14 cellular contexts compared by ENCODE assay signal in genomic region chr2:127158614-127159290, GRCh38. TPM values are rescaled to one million over a fixed set of nuclear protein-coding genes. Genes with fewer than 3 reads are reported as not detected.
DNase-seq lines count a peak whose midpoint lies in the region; ATAC-seq and TF ChIP-seq lines count a peak whose summit lies in the region.
"Had no signal": no experiment of that assay in that cellular context is flagged by ENCODE, and none has a peak within 500 bp of the region (broad histone marks: within the 10 kb centered on the region; RNA-seq: fewer than 3 reads in every experiment).

No MANE protein-coding gene starts in this region.

- TF ChIP-seq CTCF in nephron (IDR thresholded peaks at IDR 0.05; ENCODE audit: unreplicated experiment in 3 of 3): no peak
- TF ChIP-seq CTCF in tibial artery (IDR thresholded peaks at IDR 0.05): no peak
- TF ChIP-seq CTCF in GM23338 (conservative IDR thresholded peaks at IDR 0.05; ENCODE audit: low read depth in 2 of 2): no peak

- no peaks in the 10 kb centered on the region for H3K9me3 Mint-ChIP-seq in nephron
- peaks cover 3% of the 10 kb centered on the region; the same call in 1 of the 3 replicates for H3K9me3 Mint-ChIP-seq in GM23338
- H3K9me3 Mint-ChIP-seq: activated naive CD8-positive, alpha-beta T cell treated with anti-CD3 and anti-CD28 coated beads, Interleukin-2, amount 50 U/mL, for 24 hours; CD4-positive, alpha-beta T cell; T-helper 2 cell treated with Interferon-gamma antibody and Interleukin-4, amounts not matched to agents 5 μg/mL and 100 μg/mL, for 36 hours had no signal

- H3K27me3 Mint-ChIP-seq in nephron (ENCODE audit: low read depth) (peaks cover 4% of the 10 kb centered on the region), GM23338 (ENCODE audit: insufficient read depth, low read depth, poor library complexity) (peaks cover 20% of the 10 kb centered on the region)
- H3K27me3 Mint-ChIP-seq: activated naive CD8-positive, alpha-beta T cell treated with anti-CD3 and anti-CD28 coated beads, Interleukin-2, amount 50 U/mL, for 24 hours; CD4-positive, alpha-beta T cell had no signal

- intact Hi-C loops in tibial artery (cut with DNase I; ENCODE audit: low total_unique reads): no loop called here

- H3K36me3 Mint-ChIP-seq in nephron (ENCODE audit: low read depth) (no peaks in the 10 kb centered on the region), GM23338 (ENCODE audit: low read depth) (no peaks in the 10 kb centered on the region)

- H3K27me3 ChIP-seq in tibial artery: no peaks in the 10 kb centered on the region
- H3K27me3 ChIP-seq in GM23338 (ENCODE audit: insufficient read depth): no peaks in the 10 kb centered on the region
- H3K27me3 ChIP-seq: Peyer's patch had no signal

- ATAC-seq in GM18511 (IDR thresholded peaks at IDR 0.05; ENCODE audit: unreplicated experiment) (peak; percentile 73), GM21737 (IDR thresholded peaks at IDR 0.05; ENCODE audit: unreplicated experiment) (peak; percentile 61), HG03460 (IDR thresholded peaks at IDR 0.05; ENCODE audit: unreplicated experiment) (no peak), GM23338 (no peak)
- ATAC-seq: activated naive CD8-positive, alpha-beta T cell treated with anti-CD3 and anti-CD28 coated beads, Interleukin-2, amount 50 U/mL, for 24 hours; mucosa of descending colon had no signal

- no peak overlapping the region for H3K4me3 Mint-ChIP-seq in nephron
- no peak overlapping the region for H3K4me3 Mint-ChIP-seq in GM23338
- H3K4me3 Mint-ChIP-seq: activated naive CD8-positive, alpha-beta T cell treated with anti-CD3 and anti-CD28 coated beads, Interleukin-2, amount 50 U/mL, for 24 hours; CD4-positive, alpha-beta T cell; T-helper 2 cell treated with Interferon-gamma antibody and Interleukin-4, amounts not matched to agents 5 μg/mL and 100 μg/mL, for 36 hours had no signal

- H3K4me1 Mint-ChIP-seq in nephron (peaks cover 71% of the 10 kb centered on the region), GM23338 (peaks cover 17% of the 10 kb centered on the region; the same call in 2 of the 3 replicates)

- H2AFZ ChIP-seq in GM23338: no peak overlapping the region

- no peaks in the 10 kb centered on the region for H3K36me3 ChIP-seq in tibial artery
- no peaks in the 10 kb centered on the region for H3K36me3 ChIP-seq in GM23338 (ENCODE audit: insufficient read depth)
- H3K36me3 ChIP-seq: Peyer's patch had no signal

- H3K4me1 ChIP-seq in tibial artery: peaks cover 0 to 5% (median 0%) of the 10 kb centered on the region in 4 donors
- peaks cover 12% of the 10 kb centered on the region for H3K4me1 ChIP-seq in GM23338 (ENCODE audit: insufficient read depth)
- H3K4me1 ChIP-seq: Peyer's patch had no signal

- no peaks in the 10 kb centered on the region for H3K9me2 ChIP-seq in GM23338 (ENCODE audit: insufficient read depth)

- H3K79me2 ChIP-seq in GM23338 (replicated peaks; ENCODE audit: insufficient read depth): no peaks in the 10 kb centered on the region

- H3K4me3 ChIP-seq in tibial artery: no peak overlapping the region
- no peak overlapping the region for H3K4me3 ChIP-seq in GM23338
- H3K4me3 ChIP-seq: mucosa of descending colon, Peyer's patch had no signal

- H4K20me1 ChIP-seq in GM23338 (replicated peaks; ENCODE audit: insufficient read depth): no peaks in the 10 kb centered on the region

- H3K27ac ChIP-seq in tibial artery (no peak overlapping the region), GM23338 (ENCODE audit: low read depth) (no peak overlapping the region)
- H3K27ac ChIP-seq: Peyer's patch had no signal

- H3K27ac Mint-ChIP-seq in nephron (peak overlapping the region; percentile 85 to 99 (median 94)), GM23338 (no peak overlapping the region)
- H3K27ac Mint-ChIP-seq: activated naive CD8-positive, alpha-beta T cell treated with anti-CD3 and anti-CD28 coated beads, Interleukin-2, amount 50 U/mL, for 24 hours; CD4-positive, alpha-beta T cell; T-helper 2 cell treated with Interferon-gamma antibody and Interleukin-4, amounts not matched to agents 5 μg/mL and 100 μg/mL, for 36 hours had no signal

- H3K4me2 ChIP-seq in GM23338: no peak overlapping the region

- H3F3A ChIP-seq in GM23338 (replicated peaks; ENCODE audit: low read depth): no peaks in the 10 kb centered on the region

- peak; percentile 61 for DNase-seq in NAMALWA (ENCODE audit: low spot score)
- DNase-seq in tibial artery: no peak
- DNase-seq in GM23338 (ENCODE audit: low spot score): no peak
- no peak for DNase-seq in NCI-H69 (lab: John Stamatoyannopoulos, UW)
- DNase-seq: activated naive CD8-positive, alpha-beta T cell treated with anti-CD3 and anti-CD28 coated beads, Interleukin-2, amount 50 U/mL, for 24 hours; CD4-positive, alpha-beta T cell; HCEC 1CT; mucosa of descending colon; Peyer's patch had no signal

- H3K9me3 ChIP-seq in tibial artery: no peaks in the 10 kb centered on the region
- H3K9me3 ChIP-seq: mucosa of descending colon, Peyer's patch had no signal

TF ChIP-seq in GM23338, 12 proteins besides CTCF, POLR2A, EP300 and RAD21:
- TF ChIP-seq ZNF462 (CRISPR knock-in tag; IDR thresholded peaks at IDR 0.05) (no peak), EZH2 (IDR thresholded peaks at IDR 0.05; ENCODE audit: low read depth, unreplicated experiment) (no peak)
TF ChIP-seq in GM23338: peak in this region for 0.

RNA-seq across cellular contexts. Expression of gene BIN1, which starts 51.8 kb away (rescaled TPM):
- 52.7 and 56.4 TPM in 2 replicates for total RNA-seq in GM23338 (2014; rRNA removed; shearing (Covaris generic))
- polyA plus RNA-seq in GM23338 (2016; fragmentation: Nextera tagmentation; extraction: Ambion mirVana): 30.0 and 30.1 TPM in 2 replicates

Comparison
In these comparisons a context has a peak if more than half of its experiments do, and no peak if none do; other contexts are left out.
1. ATAC-seq: peak in GM18511 (single experiment) and GM21737 (single experiment); none in HG03460 (single experiment) and GM23338 (single experiment).